In genomic region chr13:50159613-50160012, GRCh38 we compare ENCODE assay signal across 21 cellular contexts.
"Had no signal": no experiment of that assay in that cellular context is flagged by ENCODE, and none has a peak within 500 bp of the region (broad histone marks: within the 10 kb centered on the region; RNA-seq: fewer than 3 reads in every experiment).

No MANE protein-coding gene starts in this region.

- H3K27ac ChIP-seq: RWPE1 had no signal

- DNase-seq: IMR-90, Karpas-422, KG1, MM.1S, NCI-H1092 treated with DMSO at 0.1 percent for 48 hours, NCI-H1436, NCI-H187, NCI-H2029, NCI-H2081 treated with DMSO at 0.1 percent for 48 hours, NCI-H2171, NCI-H446, NCI-H510A, NCI-H524 treated with DMSO at 0.1 percent for 48 hours, NCI-H69, NCI-H774, PC-3, SHP77, SK-N-SH had no signal

- H3K9ac ChIP-seq: SK-N-SH had no signal

- H3K9me3 ChIP-seq: SK-N-SH had no signal

- H3K4me2 ChIP-seq: SK-N-SH had no signal

- ATAC-seq: HepG2, Panc1, PC-3 had no signal
